8 cellular contexts compared by ENCODE assay signal in genomic region chr10:79826496-79827215, GRCh38. TPM values are rescaled to one million over a fixed set of nuclear protein-coding genes. Genes with fewer than 3 reads are reported as not detected.
DNase-seq lines count a peak whose midpoint lies in the region; ATAC-seq and TF ChIP-seq lines count a peak whose summit lies in the region.
"Not testable (repeated sequence)": the region's sequence is repeated elsewhere in the genome, so short reads cannot be mapped to it uniquely, and the experiment has no call there.

NUTM2E (plus strand) TSS chr10:79826739; CDS start chr10:79841741, 15,002 bp downstream.

- peak; percentile 94 for ATAC-seq in GM21447 (IDR thresholded peaks at IDR 0.05; ENCODE audit: unreplicated experiment)
- peak; percentile 93 to 94 for ATAC-seq in activated T-cell treated with anti-CD3 and anti-CD28 coated beads, Interleukin-2, amount 50 U/mL, for 4 hours

- H3K9me3 ChIP-seq in OCI-LY7 (ENCODE audit: low read length); esophagus (ENCODE audit: control insufficient read depth in 2 of 2, insufficient read depth in 1 of 2, low read depth in 1 of 2, low read length in 1 of 2): not testable (repeated sequence)

- H3K27me3 ChIP-seq in esophagus (ENCODE audit: control insufficient read depth in 1 of 2, insufficient read depth in 2 of 2, low read length in 2 of 2), result not testable (repeated sequence)

- intact Hi-C loops in OCI-LY7 (cut with micrococcal nuclease; ENCODE audit: unreplicated experiment), result not testable (repeated sequence)

- not testable (repeated sequence) for H3K27me3 Mint-ChIP-seq in activated T-cell treated with anti-CD3 and anti-CD28 coated beads, Interleukin-2, amount 50 U/mL, for 4 hours (ENCODE audit: low read depth)

- not testable (repeated sequence) for H4K20me1 ChIP-seq in OCI-LY7 (ENCODE audit: insufficient read depth, low read length)

- TF ChIP-seq CTCF in OCI-LY7 (conservative IDR thresholded peaks at IDR 0.05; ENCODE audit: low read length), result not testable (repeated sequence)

- POLR2A ChIA-PET in OCI-LY7 (lab: Charles Lee), result not testable (repeated sequence)

- H3K79me2 ChIP-seq in OCI-LY7 (ENCODE audit: insufficient read depth, low read depth, low read length), result peaks cover 40% of the 10 kb centered on the region

- peak within 1 kb of the TSS; percentile 63 for H3K4me2 ChIP-seq in OCI-LY7 (ENCODE audit: low read length)

- WGBS in esophagus, 2 donors, result 0% methylated on average over 42 to 52 of the region's 78 CpGs

- H3K9me3 Mint-ChIP-seq in activated T-cell treated with anti-CD3 and anti-CD28 coated beads, Interleukin-2, amount 50 U/mL, for 4 hours, result not testable (repeated sequence)

- peak within 1 kb of the TSS; percentile 56 for H3K27ac ChIP-seq in OCI-LY7 (ENCODE audit: low read depth, low read length, poor library complexity, severe bottlenecking)
- H3K27ac ChIP-seq in esophagus (ENCODE audit: low read depth in 2 of 2, low read length in 1 of 2), result peak within 1 kb of the TSS; percentile 82 to 92

- DNase-seq in Caki2 (ENCODE audit: low read depth) (peak; percentile 85), HS-5 (ENCODE audit: low read depth) (peak; percentile 34), OCI-LY7 (ENCODE audit: low spot score) (peak; percentile 67), mucosa of gallbladder (ENCODE audit: low spot score) (peak; percentile 92)
- DNase-seq in activated T-cell treated with anti-CD3 and anti-CD28 coated beads, Interleukin-2, amount 50 U/mL, for 4 hours, result peak; percentile 60
- peak; percentile 54 to 65 for DNase-seq in stimulated activated CD8-positive, alpha-beta memory T cell treated with anti-CD3 and anti-CD28 coated beads, Interleukin-15, amount 100 ng/mL, for 4 hours (ENCODE audit: low read depth in 2 of 2)

- in situ Hi-C loops in Caki2 (cut with HindIII; ENCODE audit: low pct_unique_long_range_greater_than_20kb, low sequenced_read_pairs), result not testable (repeated sequence)

- H3K9me2 ChIP-seq in OCI-LY7 (ENCODE audit: insufficient read depth, low read length), result not testable (repeated sequence)

- not testable (repeated sequence) for H3K36me3 Mint-ChIP-seq in activated T-cell treated with anti-CD3 and anti-CD28 coated beads, Interleukin-2, amount 50 U/mL, for 4 hours (ENCODE audit: insufficient read depth)

- H3K4me3 Mint-ChIP-seq in activated T-cell treated with anti-CD3 and anti-CD28 coated beads, Interleukin-2, amount 50 U/mL, for 4 hours, result peak within 1 kb of the TSS; percentile 97

- not testable (repeated sequence) for H3K36me3 ChIP-seq in OCI-LY7 (ENCODE audit: insufficient read depth, low read length); esophagus (ENCODE audit: control insufficient read depth in 2 of 2, insufficient read depth in 2 of 2, low read length in 1 of 2)

- not testable (repeated sequence) for H2AFZ ChIP-seq in OCI-LY7 (ENCODE audit: low read length)

- H3K4me3 ChIP-seq in OCI-LY7 (ENCODE audit: low read depth, low read length, poor library complexity, severe bottlenecking), result peak within 1 kb of the TSS; percentile 68
- H3K4me3 ChIP-seq in esophagus (ENCODE audit: low read depth in 1 of 2, low read length in 2 of 2), result peak within 1 kb of the TSS; percentile 60 to 65

- not testable (repeated sequence) for BruUV-seq in OCI-LY7 (replicated peaks; lab: Mats Ljungman, UMichigan)

- H3K4me1 ChIP-seq in OCI-LY7 (ENCODE audit: insufficient read depth, low read length, poor library complexity, severe bottlenecking); esophagus (ENCODE audit: control insufficient read depth in 2 of 2, insufficient read depth in 2 of 2, low read length in 1 of 2): not testable (repeated sequence)

- peaks cover 21% of the 10 kb centered on the region for H3K4me1 Mint-ChIP-seq in activated T-cell treated with anti-CD3 and anti-CD28 coated beads, Interleukin-2, amount 50 U/mL, for 4 hours (ENCODE audit: low read depth)

- CTCF ChIA-PET in OCI-LY7 (lab: Charles Lee; ENCODE audit: unreplicated experiment), result not testable (repeated sequence)

RNA-seq across cellular contexts. Expression of gene NUTM2E, which starts in this region (rescaled TPM):
- not detected in 2 replicates for total RNA-seq in Caki2 (2014; rRNA removed; shearing (Covaris generic); ENCODE audit: low replicate concordance)
- total RNA-seq in OCI-LY7 (2014; rRNA removed; shearing (Covaris generic)), result 0.05 and 0.19 TPM in 2 replicates
- total RNA-seq in OCI-LY7 (2022) (0.17 TPM in 1 of 2 replicates, not detected in the other), mucosa of gallbladder (0.06 TPM)
- total RNA-seq in activated T-cell treated with anti-CD3 and anti-CD28 coated beads, Interleukin-2, amount 50 U/mL, for 4 hours, result under 1 TPM; 0.08 to 0.19 (median 0.13) TPM
- under 1 TPM in 1 of 2 donors, not detected in 1; 0.13 TPM for polyA plus RNA-seq in esophagus

Comparison
In these comparisons a context has a peak if more than half of its experiments do, and no peak if none do; other contexts are left out.
1. Peak in every context shown above with its lines: DNase-seq, ATAC-seq, H3K4me3 ChIP-seq and H3K27ac ChIP-seq.
2. Peak in DNase-seq in Caki2; RNA of the gene not detected or under 1 TPM.
3. Peak in DNase-seq, H3K4me3 ChIP-seq, H3K27ac ChIP-seq and H3K4me2 ChIP-seq in OCI-LY7; RNA of the gene not detected or under 1 TPM.
4. Peak in DNase-seq and ATAC-seq in activated T-cell treated with anti-CD3 and anti-CD28 coated beads, Interleukin-2, amount 50 U/mL, for 4 hours; RNA of the gene not detected or under 1 TPM.
5. Peak in DNase-seq in mucosa of gallbladder; RNA of the gene not detected or under 1 TPM.
6. DNase-seq: peak in every context shown above with its lines; median percentile 92 in mucosa of gallbladder; 85 in Caki2; 67 in OCI-LY7; 60 in activated T-cell treated with anti-CD3 and anti-CD28 coated beads, Interleukin-2, amount 50 U/mL, for 4 hours; 60 in stimulated activated CD8-positive, alpha-beta memory T cell treated with anti-CD3 and anti-CD28 coated beads, Interleukin-15, amount 100 ng/mL, for 4 hours; 34 in HS-5.